Comparison of ENCODE assay signal across 23 cellular contexts in the genomic region with DNA sequence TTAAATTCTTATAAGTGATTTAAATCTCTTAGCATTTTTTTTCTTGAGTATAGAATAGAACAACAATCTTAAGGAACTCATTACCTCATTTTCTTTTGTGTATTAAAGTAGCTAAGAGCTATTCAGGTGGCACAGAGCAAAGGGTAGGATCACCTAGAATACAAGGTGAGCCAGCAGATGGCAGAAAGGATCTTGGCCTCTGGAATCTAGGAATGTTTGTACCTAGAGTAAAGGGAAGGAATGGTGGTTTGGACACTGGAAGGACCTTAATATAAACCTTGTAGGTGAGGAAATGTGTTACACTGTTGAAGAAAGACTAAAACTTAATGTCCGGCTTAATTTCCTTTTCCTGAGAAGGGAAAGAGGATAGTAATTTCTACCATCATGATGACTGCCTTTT.
DNase-seq lines count a peak whose midpoint lies in the region; ATAC-seq, FAIRE-seq and TF ChIP-seq lines count a peak whose summit lies in the region.
"Had no signal": no experiment of that assay in that cellular context is flagged by ENCODE, and none has a peak within 500 bp of the region (broad histone marks: within the 10 kb centered on the region; RNA-seq: fewer than 3 reads in every experiment).

No MANE protein-coding gene starts in this region.

- H3K9ac ChIP-seq in parathyroid adenoma: no peak overlapping the region
- H3K9ac ChIP-seq: GM23248 had no signal

- no peak overlapping the region for H3K4me3 ChIP-seq in parathyroid adenoma (ENCODE audit: low read depth, low read length)
- H3K4me3 ChIP-seq: GM23248, MG63, SK-N-MC had no signal

- peak; percentile 9 for TF ChIP-seq CTCF in parathyroid adenoma (IDR thresholded peaks at IDR 0.05)

- no peaks in the 10 kb centered on the region for H3K9me3 ChIP-seq in parathyroid adenoma (ENCODE audit: control insufficient read depth, low read length)
- H3K9me3 ChIP-seq: MG63 had no signal

- H3K27me3 ChIP-seq in parathyroid adenoma (ENCODE audit: control insufficient read depth, insufficient read depth, low read length): no peaks in the 10 kb centered on the region
- H3K27me3 ChIP-seq: MG63 had no signal

- no peak for ATAC-seq in GM18505 (IDR thresholded peaks at IDR 0.05; ENCODE audit: unreplicated experiment)

- no peaks in the 10 kb centered on the region for H3K36me3 ChIP-seq in parathyroid adenoma (ENCODE audit: control insufficient read depth, insufficient read depth, low read length)

- peak; percentile 2 for DNase-seq in DMS53 (lab: John Stamatoyannopoulos, UW)
- DNase-seq in DMS53 treated with DMSO at 0.1 percent for 48 hours (lab: John Stamatoyannopoulos, UW; ENCODE audit: unreplicated experiment): no peak
- DNase-seq in NCI-H146 treated with DMSO at 0.1 percent for 48 hours (lab: John Stamatoyannopoulos, UW; ENCODE audit: unreplicated experiment): peak; percentile 39
- DNase-seq in GF-D8 (lab: John Stamatoyannopoulos, UW): no peak
- DNase-seq in SW 1271 (lab: John Stamatoyannopoulos, UW): no peak
- DNase-seq: COR-L47; DMS79; GM23248; KG1; MG63; NCI-H1105; NCI-H187 treated with DMSO at 0.1 percent for 48 hours; NCI-H524 treated with DMSO at 0.1 percent for 48 hours; NK-92 treated with Interleukin-12 subunit alpha and Interleukin-12 subunit beta, amount 100 ng/mL, for 24 hours; OCI-M1; RPMI8226 had no signal

- H2AFZ ChIP-seq in parathyroid adenoma: no peak overlapping the region
- H2AFZ ChIP-seq: GM23248 had no signal

- peak; percentile 21 for FAIRE-seq in endometrium (lab: Jason Lieb, UNC)
- FAIRE-seq: G401.6, GM12892 had no signal

- H3K4me2 ChIP-seq in parathyroid adenoma (ENCODE audit: low read length): no peak overlapping the region

- no peak for TF ChIP-seq POLR2A in GM18505 (IDR thresholded peaks at IDR 0.05; ENCODE audit: borderline replicate concordance, extremely low read depth, insufficient read depth, insufficient read length)

- no peak overlapping the region for H3K27ac ChIP-seq in parathyroid adenoma
- H3K27ac ChIP-seq: HL-60, SK-N-MC had no signal

- peaks cover 11% of the 10 kb centered on the region for H3K4me1 ChIP-seq in parathyroid adenoma

- H3K79me2 ChIP-seq in parathyroid adenoma: no peaks in the 10 kb centered on the region

Comparison
In these comparisons a context has a peak if more than half of its experiments do, and no peak if none do; other contexts are left out.
1. DNase-seq: peak in DMS53 (single experiment) and NCI-H146 treated with DMSO at 0.1 percent for 48 hours (single experiment); none in DMS53 treated with DMSO at 0.1 percent for 48 hours (single experiment), GF-D8 (single experiment) and SW 1271 (0 of 2).